10 cellular contexts compared by ENCODE assay signal in the genomic region with DNA sequence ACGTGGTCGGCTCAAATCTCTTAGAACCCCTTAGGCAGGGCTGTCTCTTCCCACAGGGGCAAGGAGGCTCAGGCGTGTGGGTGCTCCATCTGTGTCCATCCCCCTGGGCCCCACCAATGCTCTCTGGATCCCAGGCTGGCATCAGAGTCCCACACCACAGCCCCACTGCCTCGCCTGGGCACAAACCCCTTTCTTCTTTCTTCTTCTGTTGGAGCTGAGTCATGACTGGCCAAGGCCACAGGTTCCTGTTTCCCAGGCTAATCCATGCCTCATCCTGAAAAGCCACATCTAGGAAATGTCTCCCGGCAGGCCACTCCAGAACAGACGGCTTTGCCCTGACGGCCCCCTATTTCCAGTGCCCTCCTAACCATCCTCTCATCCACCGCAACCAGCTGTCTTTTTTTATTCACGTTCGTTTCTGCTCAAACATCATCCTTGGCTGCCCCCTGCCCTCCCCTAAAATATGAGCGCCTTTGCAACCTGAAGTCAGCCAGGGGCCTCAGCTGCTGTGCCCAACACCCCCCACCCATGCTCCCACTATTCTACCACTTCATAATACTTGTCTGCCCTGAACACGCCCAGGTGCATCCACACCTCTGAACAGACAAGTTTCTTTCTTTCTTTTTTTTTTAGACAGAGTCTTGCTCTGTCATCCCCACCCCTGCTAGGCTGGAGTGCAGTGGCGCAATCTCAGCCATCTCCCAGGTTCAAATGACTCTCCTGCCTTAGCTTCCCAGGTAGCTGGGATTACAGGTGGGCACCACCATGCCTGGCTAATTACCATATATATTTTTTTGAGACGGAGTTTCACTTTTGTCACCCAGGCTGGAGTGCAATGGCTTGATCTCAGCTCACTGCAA. TPM values are rescaled to one million over a fixed set of nuclear protein-coding genes. Genes with fewer than 3 reads are reported as not detected.
DNase-seq lines count a peak whose midpoint lies in the region; ATAC-seq and TF ChIP-seq lines count a peak whose summit lies in the region.
"Had no signal": no experiment of that assay in that cellular context is flagged by ENCODE, and none has a peak within 500 bp of the region (broad histone marks: within the 10 kb centered on the region; RNA-seq: fewer than 3 reads in every experiment).

No MANE protein-coding gene starts in this region.

- H3K27me3 ChIP-seq in HCT116 (ENCODE audit: insufficient read depth, low read length): no peaks in the 10 kb centered on the region
- H3K27me3 ChIP-seq: Peyer's patch had no signal

- peak overlapping the region in 1 of 2 experiments; percentile 13; a peak in 1 of 4 replicates for H3K4me3 ChIP-seq in HCT116 (replicated peaks in 1 of 2; ENCODE audit: low read depth in 1 of 2, low read length in 2 of 2)
- H3K4me3 ChIP-seq: Peyer's patch had no signal

- H4K20me1 ChIP-seq in HCT116 (ENCODE audit: insufficient read depth): no peaks in the 10 kb centered on the region

- no peak for TF ChIP-seq POLR2A in HCT116 (IDR thresholded peaks at IDR 0.05; ENCODE audit: borderline replicate concordance, extremely low read depth, insufficient read depth, insufficient read length)

- peak overlapping the region; percentile 54 for H3K9ac ChIP-seq in HCT116 (ENCODE audit: low read length)

- CTCF ChIA-PET in HCT116 (lab: Charles Lee): interaction anchor here (6.0 kb wide), 1 partner anchor 10 kb away, joined by 55 read pairs; no protein-coding TSS in a partner anchor

- RAD21 ChIA-PET in HCT116 (lab: Charles Lee; ENCODE audit: low non-redundant PET in 1 of 2, low total read pairs in 2 of 2, uncharacterized antibody in 2 of 2, unreplicated experiment in 2 of 2): interaction anchor here (0.6 to 1.9 kb wide), 2 partner anchors 10 to 165 kb away, joined by 4 to 6 read pairs; no protein-coding TSS in a partner anchor

- H3K27me3 Mint-ChIP-seq in glutamatergic neuron (ENCODE audit: unreplicated experiment): peaks cover 11% of the 10 kb centered on the region
- peaks cover 5 to 8% of the 10 kb centered on the region in 2 donors for H3K27me3 Mint-ChIP-seq in stimulated activated naive B cell treated with anti-CD40 and anti-IgM and Interleukin-4, amounts not matched to agents 10 μg/mL and 1 μg/mL and 100 μg/mL, for 72 hours

- H3K9me3 ChIP-seq in HCT116 (ENCODE audit: control insufficient read depth in 1 of 2, insufficient read depth in 1 of 2, low read depth in 1 of 2, low read length in 2 of 2): no peaks in the 10 kb centered on the region
- H3K9me3 ChIP-seq: Peyer's patch had no signal

- no peak for TF ChIP-seq RAD21 in HCT116 (IDR thresholded peaks at IDR 0.05; ENCODE audit: low read depth)

- H3K9me2 ChIP-seq in HCT116 (ENCODE audit: insufficient read depth): no peaks in the 10 kb centered on the region

- no TSS peak for BruUV-seq in HCT116 (replicated peaks; lab: Mats Ljungman, UMichigan)

- H3K27ac Mint-ChIP-seq in glutamatergic neuron (ENCODE audit: unreplicated experiment): peak overlapping the region; percentile 91
- H3K27ac Mint-ChIP-seq in stimulated activated naive B cell treated with anti-CD40 and anti-IgM and Interleukin-4, amounts not matched to agents 10 μg/mL and 1 μg/mL and 100 μg/mL, for 72 hours: peak overlapping the region; percentile 57

- H3K4me3 Mint-ChIP-seq in glutamatergic neuron (ENCODE audit: unreplicated experiment): peak overlapping the region; percentile 50
- H3K4me3 Mint-ChIP-seq in stimulated activated naive B cell treated with anti-CD40 and anti-IgM and Interleukin-4, amounts not matched to agents 10 μg/mL and 1 μg/mL and 100 μg/mL, for 72 hours: no peak overlapping the region

- no peaks in the 10 kb centered on the region; the same call in 1 of the 2 replicates for H3K79me2 ChIP-seq in HCT116 (ENCODE audit: insufficient read depth, low read length)

- DNase-seq in HCT116 (ENCODE audit: low read depth, low spot score): no peak
- DNase-seq in UCSD-AML1 (lab: John Stamatoyannopoulos, UW; ENCODE audit: unreplicated experiment): peak; percentile 51
- no peak for DNase-seq in glutamatergic neuron
- no peak for DNase-seq in stimulated activated naive B cell treated with anti-CD40 and anti-IgM and Interleukin-4, amounts not matched to agents 10 μg/mL and 1 μg/mL and 100 μg/mL, for 72 hours
- DNase-seq in NCI-H1417 (lab: John Stamatoyannopoulos, UW): no peak
- DNase-seq in G401 (ENCODE audit: low spot score): no peak
- no peak for DNase-seq in GM13976 (ENCODE audit: low spot score)
- DNase-seq: activated T-cell treated with anti-CD3 and anti-CD28 coated beads for 4 hours, Peyer's patch had no signal

- H3K36me3 ChIP-seq in HCT116 (ENCODE audit: control insufficient read depth in 1 of 2, insufficient read depth in 2 of 2, low read length in 2 of 2): 0 out of 4 replicates have a peak, but pooled peaks cover 0 to under 1% of the 10 kb centered on the region in 2 experiments

- POLR2A ChIA-PET in HCT116 (lab: Charles Lee): no interaction called here

- H3K9me3 Mint-ChIP-seq in glutamatergic neuron (ENCODE audit: unreplicated experiment): peaks cover 12% of the 10 kb centered on the region
- no peaks in the 10 kb centered on the region for H3K9me3 Mint-ChIP-seq in stimulated activated naive B cell treated with anti-CD40 and anti-IgM and Interleukin-4, amounts not matched to agents 10 μg/mL and 1 μg/mL and 100 μg/mL, for 72 hours

- in situ Hi-C loops in G401 (cut with HindIII; ENCODE audit: low sequenced_read_pairs): no loop called here
- in situ Hi-C loops in GM13976 (cut with MboI; ENCODE audit: low sequenced_read_pairs, unreplicated experiment): no loop called here

- peak; percentile 69 for ATAC-seq in HCT116
- no peak for ATAC-seq in stimulated activated naive B cell treated with anti-CD40 and anti-IgM and Interleukin-4, amounts not matched to agents 10 μg/mL and 1 μg/mL and 100 μg/mL, for 72 hours (replicated peaks)
- ATAC-seq in HG03196 (IDR thresholded peaks at IDR 0.05; ENCODE audit: unreplicated experiment): no peak

- H2AFZ ChIP-seq in HCT116 (ENCODE audit: low read depth, low read length, poor library complexity, severe bottlenecking): no peak overlapping the region

- H3K36me3 Mint-ChIP-seq in glutamatergic neuron (ENCODE audit: unreplicated experiment): peaks cover 11% of the 10 kb centered on the region
- no peaks in the 10 kb centered on the region for H3K36me3 Mint-ChIP-seq in stimulated activated naive B cell treated with anti-CD40 and anti-IgM and Interleukin-4, amounts not matched to agents 10 μg/mL and 1 μg/mL and 100 μg/mL, for 72 hours

- TF ChIP-seq CTCF in HCT116 (IDR thresholded peaks at IDR 0.05 in 2 of 3, conservative IDR thresholded peaks at IDR 0.05 in 1 of 3; ENCODE audit: borderline replicate concordance in 1 of 3, insufficient read depth in 1 of 3, low read depth in 2 of 3, low read length in 2 of 3) (no peak), glutamatergic neuron (IDR thresholded peaks at IDR 0.05; ENCODE audit: partially characterized antibody, unreplicated experiment) (no peak), GM13976 (IDR thresholded peaks at IDR 0.05; ENCODE audit: borderline replicate concordance, control extremely low read depth, extremely low read depth, insufficient read depth, missing control alignments) (no peak)

- H3K4me1 ChIP-seq in HCT116 (ENCODE audit: control insufficient read depth in 1 of 2, insufficient read depth in 2 of 2, low read length in 2 of 2): peaks cover 15 to 64% of the 10 kb centered on the region in 2 experiments

- peaks cover 35% of the 10 kb centered on the region for H3K4me1 Mint-ChIP-seq in glutamatergic neuron (ENCODE audit: low read depth, unreplicated experiment)
- H3K4me1 Mint-ChIP-seq in stimulated activated naive B cell treated with anti-CD40 and anti-IgM and Interleukin-4, amounts not matched to agents 10 μg/mL and 1 μg/mL and 100 μg/mL, for 72 hours: peaks cover 13 to 35% of the 10 kb centered on the region in 2 donors

- H3K27ac ChIP-seq in HCT116 (ENCODE audit: low read depth, low read length): peak overlapping the region; percentile 15; the same call in 1 of the 2 replicates

- intact Hi-C loops in HCT116 (cut with micrococcal nuclease): no loop called here

- peak overlapping the region; percentile 62 for H3K4me2 ChIP-seq in HCT116 (ENCODE audit: low read length)

TF ChIP-seq in HCT116, 20 proteins besides CTCF, POLR2A, EP300 and RAD21:
- TF ChIP-seq CBX3 (IDR thresholded peaks at IDR 0.05; ENCODE audit: low read depth) (no peak), ZNF274 (IDR thresholded peaks at IDR 0.05; ENCODE audit: low read depth, low read length) (no peak), ZFX (IDR thresholded peaks at IDR 0.05) (no peak), EZH2phosphoT487 (IDR thresholded peaks at IDR 0.05; ENCODE audit: borderline replicate concordance) (no peak), SP1 (IDR thresholded peaks at IDR 0.05; ENCODE audit: low read depth) (no peak)
- TF ChIP-seq, protein P1, sequence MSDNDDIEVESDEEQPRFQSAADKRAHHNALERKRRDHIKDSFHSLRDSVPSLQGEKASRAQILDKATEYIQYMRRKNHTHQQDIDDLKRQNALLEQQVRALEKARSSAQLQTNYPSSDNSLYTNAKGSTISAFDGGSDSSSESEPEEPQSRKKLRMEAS (IDR thresholded peaks at IDR 0.05): no peak

RNA-seq across cellular contexts. Expression of a gene that starts 27.0 kb away (rescaled TPM):
- total RNA-seq in HCT116 (2021; ENCODE audit: unreplicated experiment) (1.9 TPM), glutamatergic neuron (ENCODE audit: unreplicated experiment) (6.4 TPM)
- polyA plus RNA-seq in HCT116 (2012): 0.13 and 0.22 TPM in 2 replicates
- 0.37 TPM in 1 of 2 replicates, not detected in the other for total RNA-seq in G401 (2014; rRNA removed; shearing (Covaris generic))

RNA-seq across cellular contexts. Expression of a gene that starts 35.4 kb away (rescaled TPM):
- total RNA-seq in HCT116 (2021; ENCODE audit: unreplicated experiment) (104 TPM), glutamatergic neuron (ENCODE audit: unreplicated experiment) (45.3 TPM)
- polyA plus RNA-seq in HCT116 (2012): 61.4 and 63.6 TPM in 2 replicates
- 10.1 and 10.4 TPM in 2 replicates for total RNA-seq in G401 (2014; rRNA removed; shearing (Covaris generic))

RNA-seq across cellular contexts. Expression of a gene that starts 49.2 kb away (rescaled TPM):
- 64.8 TPM for total RNA-seq in HCT116 (2021; ENCODE audit: unreplicated experiment)
- 42.7 and 52.9 TPM in 2 replicates for polyA plus RNA-seq in HCT116 (2012)
- 121 TPM for total RNA-seq in glutamatergic neuron (ENCODE audit: unreplicated experiment)
- 32.4 and 37.5 TPM in 2 replicates for total RNA-seq in G401 (2014; rRNA removed; shearing (Covaris generic))
